In the genomic region with DNA sequence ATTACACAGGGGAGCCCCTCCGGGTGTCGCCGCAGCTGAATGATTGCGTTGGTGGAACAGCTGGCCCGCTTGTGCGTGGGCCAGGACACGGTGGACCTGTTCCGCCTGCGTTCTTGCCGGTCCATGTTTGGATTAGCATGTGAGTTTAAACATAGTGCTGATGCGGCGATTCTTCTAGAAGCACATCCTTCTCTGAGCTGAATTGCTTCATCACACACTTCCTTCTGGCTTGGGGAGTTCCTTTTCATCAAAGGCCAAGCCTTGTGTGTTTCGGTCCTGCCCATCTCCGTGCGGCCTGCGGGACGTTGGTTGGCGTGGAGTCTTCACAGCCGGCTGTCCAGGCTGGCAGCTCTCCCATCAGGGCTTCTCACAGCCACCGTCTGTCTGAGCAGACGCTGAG, we compare ENCODE assay signal across 10 cellular contexts. TPM values are rescaled to one million over a fixed set of nuclear protein-coding genes. Genes with fewer than 3 reads are reported as not detected.
DNase-seq lines count a peak whose midpoint lies in the region; ATAC-seq, FAIRE-seq and TF ChIP-seq lines count a peak whose summit lies in the region.
"Had no signal": no experiment of that assay in that cellular context is flagged by ENCODE, and none has a peak within 500 bp of the region (broad histone marks: within the 10 kb centered on the region; RNA-seq: fewer than 3 reads in every experiment).

No MANE protein-coding gene starts in this region.

- peaks cover 5% of the 10 kb centered on the region for H3K27me3 Mint-ChIP-seq in mesothelial cell of epicardium (ENCODE audit: low read depth)
- H3K27me3 Mint-ChIP-seq in CD4-positive, alpha-beta T cell, result peaks cover 13% of the 10 kb centered on the region

- peaks cover 5% of the 10 kb centered on the region; the same call in 1 of the 2 replicates for H3K23me2 ChIP-seq in H1 (ENCODE audit: low read depth, low read length)

- H3K56ac ChIP-seq in H1 (replicated peaks; ENCODE audit: insufficient read length, low read depth, low read length), result no peak overlapping the region

- H2BK20ac ChIP-seq in H1 (ENCODE audit: low read length), result no peak overlapping the region

- TF ChIP-seq CTCF in H1 (IDR thresholded peaks at IDR 0.05; ENCODE audit: control extremely low read depth in 1 of 3, insufficient read depth in 1 of 3, low read depth in 1 of 3, low read length in 3 of 3), result no peak
- no peak for TF ChIP-seq CTCF in mesothelial cell of epicardium (IDR thresholded peaks at IDR 0.05; ENCODE audit: unreplicated experiment)
- TF ChIP-seq CTCF in upper lobe of right lung (IDR thresholded peaks at IDR 0.05), result no peak
- no peak for TF ChIP-seq CTCF in CD4-positive, alpha-beta T cell (IDR thresholded peaks at IDR 0.05)

- no peak overlapping the region for H4K91ac ChIP-seq in H1 (replicated peaks; ENCODE audit: insufficient read length, low read length)

- no peak overlapping the region for H3K4me3 Mint-ChIP-seq in mesothelial cell of epicardium
- no peak overlapping the region for H3K4me3 Mint-ChIP-seq in CD4-positive, alpha-beta T cell
- H3K4me3 Mint-ChIP-seq: central memory CD8-positive, alpha-beta T cell had no signal

- H3K27me3 ChIP-seq in H1 (replicated peaks in 1 of 4; ENCODE audit: control insufficient read depth in 3 of 4, extremely low read depth in 1 of 4, insufficient read depth in 3 of 4, low read length in 3 of 4) (peaks cover 0 to 9% (median 0%) of the 10 kb centered on the region in 4 experiments; a peak in 3 of 7 replicates), upper lobe of right lung (no peaks in the 10 kb centered on the region)
- H3K27me3 ChIP-seq in CD4-positive, alpha-beta T cell (ENCODE audit: control insufficient read depth, insufficient read depth, low read length), result no peaks in the 10 kb centered on the region

- 93% methylated on average over 21 of the region's 21 CpGs; no CpG with 5 or more reads in 1 of the 2 experiments for WGBS in H1 (ENCODE audit: extremely low coverage in 1 of 2, insufficient coverage in 1 of 2, insufficient read length in 1 of 2, insufficient replicate concordance in 2 of 2, low coverage in 1 of 2, low lambda C conversion rate in 2 of 2, missing lambda C conversion rate in 1 of 2), 2 experiments

- CTCF ChIA-PET in H1 (lab: Charles Lee; ENCODE audit: partially characterized antibody), result interaction anchor here (0.7 to 1.5 kb wide), 4 partner anchors 34 to 336 kb away, joined by 3 to 6 read pairs (median 4); no protein-coding TSS in a partner anchor
- CTCF ChIA-PET in CD4-positive, alpha-beta T cell (lab: Charles Lee), result no interaction called here

- H3K36me3 Mint-ChIP-seq in mesothelial cell of epicardium, result peaks cover 3% of the 10 kb centered on the region
- H3K36me3 Mint-ChIP-seq in CD4-positive, alpha-beta T cell (ENCODE audit: low read depth), result no peaks in the 10 kb centered on the region

- no peak overlapping the region for H4K8ac ChIP-seq in H1 (ENCODE audit: extremely low read depth, insufficient read depth, low read length)

- H2BK5ac ChIP-seq in H1 (ENCODE audit: low read depth, low read length), result no peak overlapping the region

- H2BK15ac ChIP-seq in H1 (ENCODE audit: low read length), result peak overlapping the region; percentile 29; the same call in 1 of the 2 replicates

- 0 out of 2 replicates have a peak overlapping the region, but pooled peaks have one; percentile 53 for H2AK5ac ChIP-seq in H1 (ENCODE audit: low read depth, low read length)

- H2BK120ac ChIP-seq in H1 (replicated peaks; ENCODE audit: low read depth, low read length), result no peak overlapping the region

- H3K79me1 ChIP-seq in H1 (ENCODE audit: low read depth, low read length), result no peaks in the 10 kb centered on the region

- intact Hi-C loops in upper lobe of right lung (cut with DNase I), result no loop called here
- intact Hi-C loops in CD4-positive, alpha-beta T cell (cut with DNase I, micrococcal nuclease), result no loop called here

- no peak overlapping the region for H3K9ac ChIP-seq in H1 (replicated peaks in 1 of 4; ENCODE audit: extremely low read depth in 1 of 4, low read depth in 3 of 4, low read length in 3 of 4)

- H3K4me1 Mint-ChIP-seq in mesothelial cell of epicardium, result peaks cover 13% of the 10 kb centered on the region
- H3K4me1 Mint-ChIP-seq in CD4-positive, alpha-beta T cell (ENCODE audit: low read depth), result peaks cover 16% of the 10 kb centered on the region

- H2AFZ ChIP-seq in H1 (ENCODE audit: low read length), result no peak overlapping the region

- TF ChIP-seq POLR2A in H1 (IDR thresholded peaks at IDR 0.05; ENCODE audit: control extremely low read depth in 1 of 2, low read depth in 2 of 2, low read length in 2 of 2), result no peak

- ATAC-seq in upper lobe of right lung (peak; percentile 79), HG03442 (IDR thresholded peaks at IDR 0.05; ENCODE audit: unreplicated experiment) (no peak), HG02840 (IDR thresholded peaks at IDR 0.05; ENCODE audit: low FRiP score, unreplicated experiment) (no peak)
- ATAC-seq in CD4-positive, alpha-beta T cell (ENCODE audit: poor library complexity), result no peak

- peaks cover 0 to 2% (median under 1%) of the 10 kb centered on the region in 4 experiments; a peak in 2 of 8 replicates for H3K36me3 ChIP-seq in H1 (ENCODE audit: control insufficient read depth in 2 of 4, insufficient read depth in 4 of 4, low read length in 3 of 4)
- H3K36me3 ChIP-seq in upper lobe of right lung, result no peaks in the 10 kb centered on the region

- H3K4ac ChIP-seq in H1 (replicated peaks; ENCODE audit: insufficient read length, low read depth, low read length), result no peak overlapping the region

- DNase-seq in M059J (ENCODE audit: low read depth) (peak; percentile 15), H1 (ENCODE audit: low read depth in 1 of 2, low spot score in 2 of 2) (no peak), mesothelial cell of epicardium (ENCODE audit: low spot score in 2 of 2, unreplicated experiment in 2 of 2) (no peak), upper lobe of right lung (peak; percentile 76), iPS-NIHi11 (ENCODE audit: low spot score) (no peak)
- DNase-seq in CD4-positive, alpha-beta T cell, result no peak
- DNase-seq: T1000 had no signal

- H3K9me3 ChIP-seq in H1 (ENCODE audit: insufficient read depth in 2 of 2, low read depth in 1 of 2, low read length in 1 of 2), result no peaks in the 10 kb centered on the region
- H3K9me3 ChIP-seq in upper lobe of right lung, result no peaks in the 10 kb centered on the region
- no peaks in the 10 kb centered on the region for H3K9me3 ChIP-seq in CD4-positive, alpha-beta T cell (ENCODE audit: control insufficient read depth, low read length)

- H2BK12ac ChIP-seq in H1 (ENCODE audit: low read depth, low read length), result no peak overlapping the region

- H3K27ac ChIP-seq in H1 (ENCODE audit: low read depth, low read length) (no peak overlapping the region), upper lobe of right lung (peak overlapping the region; percentile 55)
- H3K27ac ChIP-seq in CD4-positive, alpha-beta T cell (ENCODE audit: low read depth, low read length), result no peak overlapping the region

- H3K4me2 ChIP-seq in H1 (ENCODE audit: insufficient read depth in 1 of 2, low read depth in 2 of 2, low read length in 2 of 2), result no peak overlapping the region

- H3K9me3 Mint-ChIP-seq in mesothelial cell of epicardium, result no peaks in the 10 kb centered on the region
- H3K9me3 Mint-ChIP-seq in CD4-positive, alpha-beta T cell, result no peaks in the 10 kb centered on the region
- H3K9me3 Mint-ChIP-seq: central memory CD8-positive, alpha-beta T cell had no signal

- peaks cover 0 to 1% of the 10 kb centered on the region in 2 experiments for H4K20me1 ChIP-seq in H1 (replicated peaks in 1 of 2; ENCODE audit: control insufficient read depth in 1 of 2, insufficient read depth in 2 of 2, low read length in 2 of 2)

- no peak overlapping the region for H3K14ac ChIP-seq in H1 (ENCODE audit: insufficient read length)

- POLR2A ChIA-PET in H1 (lab: Charles Lee; ENCODE audit: partially characterized antibody), result interaction anchor here (0.7 kb wide), 2 partner anchors 178 to 238 kb away, joined by 3 read pairs; no protein-coding TSS in a partner anchor
- POLR2A ChIA-PET in CD4-positive, alpha-beta T cell (lab: Charles Lee), result no interaction called here

- TF ChIP-seq RAD21 in H1 (IDR thresholded peaks at IDR 0.05 in 1 of 2, conservative IDR thresholded peaks at IDR 0.05 in 1 of 2; ENCODE audit: low read depth in 2 of 2, low read length in 2 of 2), result no peak

- no peak for FAIRE-seq in H1 (lab: Jason Lieb, UNC)

- H4K5ac ChIP-seq in H1 (ENCODE audit: insufficient read length, low read depth, low read length), result no peak overlapping the region

- no peak overlapping the region for H3K23ac ChIP-seq in H1 (ENCODE audit: insufficient read length)

- H3K18ac ChIP-seq in H1 (ENCODE audit: extremely low read depth, low read length), result no peak overlapping the region

- no peak for TF ChIP-seq EP300 in H1 (IDR thresholded peaks at IDR 0.05; ENCODE audit: borderline replicate concordance in 1 of 2, low read depth in 2 of 2, low read length in 2 of 2)

- no peak overlapping the region for H3K4me3 ChIP-seq in H1 (ENCODE audit: extremely low read depth in 1 of 4, insufficient read depth in 2 of 4, low read depth in 3 of 4, low read length in 4 of 4)
- peak overlapping the region; percentile 19 for H3K4me3 ChIP-seq in upper lobe of right lung

- H3K79me2 ChIP-seq in H1 (ENCODE audit: control insufficient read depth in 1 of 2, insufficient read depth in 2 of 2, low read length in 2 of 2), result no peaks in the 10 kb centered on the region

- peak overlapping the region; percentile 34 for H3K27ac Mint-ChIP-seq in mesothelial cell of epicardium
- no peak overlapping the region for H3K27ac Mint-ChIP-seq in CD4-positive, alpha-beta T cell

- H3K4me1 ChIP-seq in H1 (replicated peaks in 1 of 4; ENCODE audit: control insufficient read depth in 3 of 4, insufficient read depth in 4 of 4, low read length in 3 of 4) (peaks cover 0 to 4% (median 1%) of the 10 kb centered on the region in 4 experiments; a peak in 2 of 7 replicates), upper lobe of right lung (peaks cover 10% of the 10 kb centered on the region)

RNA-seq across cellular contexts. Expression of a gene that starts 45.5 kb away (rescaled TPM):
- total RNA-seq in M059J (2014; rRNA removed; shearing (Covaris generic)), result 3.1 and 6.9 TPM in 2 replicates
- total RNA-seq in H1 (2021; fragmentation: NEBNext Ultra II Directional; extraction: Animal tissue kit (Norgen Biotek cat#: 25700)), result 6.9 and 8.5 TPM in 2 replicates
- polyA plus RNA-seq in H1 (2011; rRNA removed), result 15.1 and 20.2 TPM in 2 replicates
- polyA plus RNA-seq in H1 (2011; cell fraction: cytosol; rRNA removed), result 9.7 TPM
- polyA plus RNA-seq in H1 (2011; cell fraction: nucleus; rRNA removed), result 24.3 TPM
- polyA plus RNA-seq in H1 (2012, experiment 1 of 2), result 6.1 to 13.9 TPM (median 11.1 TPM) in 4 replicates
- 7.8 TPM for polyA plus RNA-seq in H1 (2012, experiment 2 of 2)
- 8.0 TPM for polyA plus RNA-seq in H1 (2013, experiment 1 of 2)
- polyA plus RNA-seq in H1 (2013, experiment 2 of 2), result 8.1 TPM
- polyA minus RNA-seq in H1 (2011; rRNA and poly(A)+ RNA removed), result 13.6 and 20.2 TPM in 2 replicates
- polyA minus RNA-seq in H1 (2011; cell fraction: cytosol; rRNA and poly(A)+ RNA removed), result 5.2 TPM
- 8.6 TPM for polyA minus RNA-seq in H1 (2011; cell fraction: nucleus; rRNA and poly(A)+ RNA removed)
- 33.6 to 37.9 TPM (median 33.9 TPM) in 3 replicates for total RNA-seq in mesothelial cell of epicardium
- total RNA-seq in upper lobe of right lung, result 0.98 TPM
- 1 to 10 TPM in 1 of 2 experiments, under 1 TPM in 1; 0.39 to 1.1 TPM for total RNA-seq in CD4-positive, alpha-beta T cell

RNA-seq across cellular contexts. Expression of a gene that starts 47.3 kb away (rescaled TPM):
- 44.9 and 55.8 TPM in 2 replicates for total RNA-seq in M059J (2014; rRNA removed; shearing (Covaris generic))
- 74.4 and 75.4 TPM in 2 replicates for total RNA-seq in H1 (2021; fragmentation: NEBNext Ultra II Directional; extraction: Animal tissue kit (Norgen Biotek cat#: 25700))
- 52.2 and 53.5 TPM in 2 replicates for polyA plus RNA-seq in H1 (2011; rRNA removed)
- 67.7 TPM for polyA plus RNA-seq in H1 (2011; cell fraction: cytosol; rRNA removed)
- 61.8 TPM for polyA plus RNA-seq in H1 (2011; cell fraction: nucleus; rRNA removed)
- polyA plus RNA-seq in H1 (2012, experiment 1 of 2), result 46.4 to 63.1 TPM (median 53.1 TPM) in 4 replicates
- 41.2 TPM for polyA plus RNA-seq in H1 (2012, experiment 2 of 2)
- polyA plus RNA-seq in H1 (2013, experiment 1 of 2), result 73.4 TPM
- polyA plus RNA-seq in H1 (2013, experiment 2 of 2), result 71.8 TPM
- polyA minus RNA-seq in H1 (2011; rRNA and poly(A)+ RNA removed), result 118 and 148 TPM in 2 replicates
- 49.2 TPM for polyA minus RNA-seq in H1 (2011; cell fraction: cytosol; rRNA and poly(A)+ RNA removed)
- polyA minus RNA-seq in H1 (2011; cell fraction: nucleus; rRNA and poly(A)+ RNA removed), result 33.1 TPM
- total RNA-seq in mesothelial cell of epicardium (85.6 to 89.7 TPM (median 86.1 TPM) in 3 replicates), upper lobe of right lung (57.3 TPM)
- 100 to 1,000 TPM; 108 to 114 TPM for total RNA-seq in CD4-positive, alpha-beta T cell

Comparison
In these comparisons a context has a peak if more than half of its experiments do, and no peak if none do; other contexts are left out.
1. DNase-seq: peak in M059J (single experiment) and upper lobe of right lung (single experiment); none in H1 (0 of 2), mesothelial cell of epicardium (0 of 2), CD4-positive, alpha-beta T cell (0 of 10) and iPS-NIHi11 (single experiment).